In the genomic region with DNA sequence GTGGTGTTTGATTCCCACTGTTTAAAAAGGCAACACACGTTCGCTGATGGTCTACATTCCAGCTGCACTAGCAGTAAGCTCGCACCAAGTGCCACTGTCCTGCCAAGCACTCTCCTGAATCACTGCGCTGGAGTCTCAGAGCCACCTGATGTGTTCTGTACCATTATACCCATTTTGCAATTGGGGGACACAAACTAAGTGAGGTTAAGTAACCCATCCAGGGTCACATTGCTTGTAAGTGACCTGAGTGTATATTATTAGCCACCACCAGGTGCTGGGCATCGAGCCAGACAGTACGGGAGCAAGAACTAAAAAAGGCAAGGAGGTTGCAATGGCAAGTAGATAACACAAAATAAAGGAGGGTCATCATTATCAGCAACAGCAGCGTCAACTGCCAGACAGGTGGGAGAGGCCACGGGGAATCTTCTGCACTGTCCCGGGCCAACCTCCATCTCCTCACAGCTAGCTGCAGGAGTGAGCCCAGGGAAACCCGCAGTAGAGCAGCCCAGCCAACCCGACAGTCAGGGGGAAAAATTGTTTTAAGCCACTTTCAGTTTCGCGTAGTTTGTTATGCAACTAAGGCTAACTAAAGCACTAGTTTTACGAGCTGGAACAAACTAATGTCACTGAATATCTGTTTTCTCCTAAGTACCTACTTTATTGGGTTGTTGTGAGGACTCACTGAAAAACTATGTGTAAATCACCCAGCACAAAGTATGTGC, we compare ENCODE assay signal across 9 cellular contexts. TPM values are rescaled to one million over a fixed set of nuclear protein-coding genes. Genes with fewer than 3 reads are reported as not detected.
DNase-seq lines count a peak whose midpoint lies in the region; ATAC-seq and TF ChIP-seq lines count a peak whose summit lies in the region.
"Had no signal": no experiment of that assay in that cellular context is flagged by ENCODE, and none has a peak within 500 bp of the region (broad histone marks: within the 10 kb centered on the region; RNA-seq: fewer than 3 reads in every experiment).

No MANE protein-coding gene starts in this region.

- no peaks in the 10 kb centered on the region for H3K36me3 Mint-ChIP-seq in mesothelial cell of epicardium

- H2AFZ ChIP-seq in ACC112 (ENCODE audit: low read length, unreplicated experiment) (peak overlapping the region; percentile 62), mammary epithelial cell (ENCODE audit: low read depth, low read length) (no peak overlapping the region)

- peak overlapping the region; percentile 95 for H3K4me2 ChIP-seq in mammary epithelial cell (ENCODE audit: insufficient read depth, low read depth, low read length)

- H3K79me2 ChIP-seq in ACC112 (ENCODE audit: control insufficient read depth, insufficient read depth, low read length, unreplicated experiment) (no peaks in the 10 kb centered on the region), mammary epithelial cell (ENCODE audit: insufficient read depth, low read length) (no peaks in the 10 kb centered on the region)

- H3K4me3 Mint-ChIP-seq in mesothelial cell of epicardium = peak overlapping the region; percentile 84

- H3K27ac Mint-ChIP-seq in mesothelial cell of epicardium = no peak overlapping the region

- H3K4me1 ChIP-seq in ACC112 (ENCODE audit: control insufficient read depth, insufficient read depth, low read length, unreplicated experiment) (peaks cover 8% of the 10 kb centered on the region), mammary epithelial cell (ENCODE audit: insufficient read depth, low read length) (peaks cover 10% of the 10 kb centered on the region)

- H3K27me3 ChIP-seq in ACC112 (ENCODE audit: insufficient read depth, low read length) (peaks cover 28% of the 10 kb centered on the region), mammary epithelial cell (ENCODE audit: insufficient read depth, low read length) (peaks cover 12% of the 10 kb centered on the region)

- no peaks in the 10 kb centered on the region for H3K36me3 ChIP-seq in ACC112 (ENCODE audit: insufficient read depth, low read length)
- H3K36me3 ChIP-seq in mammary epithelial cell (ENCODE audit: insufficient read depth, low read length) = no peaks in the 10 kb centered on the region

- H3K9me3 ChIP-seq in mammary epithelial cell (replicated peaks; ENCODE audit: insufficient read depth, low read length) = no peaks in the 10 kb centered on the region

- no peak for TF ChIP-seq CTCF in mammary epithelial cell (conservative IDR thresholded peaks at IDR 0.05 in 1 of 2, IDR thresholded peaks at IDR 0.05 in 1 of 2; ENCODE audit: extremely low read depth in 1 of 2, insufficient read depth in 1 of 2, low read depth in 1 of 2, low read length in 2 of 2)
- TF ChIP-seq CTCF in mesothelial cell of epicardium (IDR thresholded peaks at IDR 0.05; ENCODE audit: unreplicated experiment) = peak; percentile 12

- H3K27me3 Mint-ChIP-seq in mesothelial cell of epicardium (ENCODE audit: low read depth) = peaks cover 41% of the 10 kb centered on the region

- H3K9ac ChIP-seq in mammary epithelial cell (ENCODE audit: insufficient read depth, low read length) = no peak overlapping the region

- in situ Hi-C loops in mammary epithelial cell (cut with MboI; ENCODE audit: low sequenced_read_pairs in 2 of 2) = no loop called here

- H4K20me1 ChIP-seq in mammary epithelial cell (ENCODE audit: insufficient read depth, low read length) = no peaks in the 10 kb centered on the region

- DNase-seq in NAMALWA (ENCODE audit: low spot score) = peak; percentile 81
- DNase-seq in mammary epithelial cell = no peak
- no peak for DNase-seq in mesothelial cell of epicardium (ENCODE audit: low spot score in 2 of 2, unreplicated experiment in 2 of 2)
- DNase-seq in germinal center (ENCODE audit: low spot score) = no peak

- dilution Hi-C loops in mammary epithelial cell (cut with HindIII; ENCODE audit: low sequenced_read_pairs) = no loop called here

- H3K27ac ChIP-seq in ACC112 (ENCODE audit: low read depth, low read length) (no peak overlapping the region), mammary epithelial cell (ENCODE audit: insufficient read depth, low read depth, low read length) (no peak overlapping the region)
- H3K27ac ChIP-seq: HL-60 had no signal

- ATAC-seq in GM19023 (IDR thresholded peaks at IDR 0.05; ENCODE audit: unreplicated experiment) (no peak), GM21447 (IDR thresholded peaks at IDR 0.05; ENCODE audit: unreplicated experiment) (no peak), GM21619 (IDR thresholded peaks at IDR 0.05; ENCODE audit: unreplicated experiment) (no peak)

- H3K4me1 Mint-ChIP-seq in mesothelial cell of epicardium = peaks cover 18% of the 10 kb centered on the region

- intact Hi-C loops in mammary epithelial cell (cut with micrococcal nuclease) = no loop called here

- BruUV-seq in mammary epithelial cell (replicated peaks; lab: Mats Ljungman, UMichigan) = no TSS peak

- 73% methylated on average over 14 of the region's 14 CpGs for WGBS in mammary epithelial cell (ENCODE audit: low coverage, missing lambda C conversion rate)

- peak overlapping the region; percentile 80 for H3K4me3 ChIP-seq in ACC112 (ENCODE audit: low read depth, low read length)
- no peak overlapping the region for H3K4me3 ChIP-seq in mammary epithelial cell (replicated peaks in 1 of 3; ENCODE audit: insufficient read depth in 1 of 3, low read depth in 2 of 3, low read length in 3 of 3)

- no peaks in the 10 kb centered on the region for H3K9me3 Mint-ChIP-seq in mesothelial cell of epicardium

- CTCF ChIA-PET in mammary epithelial cell (lab: Charles Lee; ENCODE audit: low non-redundant PET) = no interaction called here

RNA-seq across cellular contexts. Expression of gene CPVL, which starts 0.7 kb away (rescaled TPM):
- total RNA-seq in mammary epithelial cell (not detected), mesothelial cell of epicardium (10.7 to 11.4 TPM (median 11.1 TPM) in 3 replicates)
- polyA plus RNA-seq in mammary epithelial cell = 0.57 TPM
- polyA minus RNA-seq in mammary epithelial cell = not detected

RNA-seq across cellular contexts. Expression of gene CHN2, which starts 47.5 kb away (rescaled TPM):
- total RNA-seq in mammary epithelial cell (not detected), mesothelial cell of epicardium (6.9 to 8.0 TPM (median 7.0 TPM) in 3 replicates)
- 0.17 TPM for polyA plus RNA-seq in mammary epithelial cell
- polyA minus RNA-seq in mammary epithelial cell = not detected
